In the genomic region with DNA sequence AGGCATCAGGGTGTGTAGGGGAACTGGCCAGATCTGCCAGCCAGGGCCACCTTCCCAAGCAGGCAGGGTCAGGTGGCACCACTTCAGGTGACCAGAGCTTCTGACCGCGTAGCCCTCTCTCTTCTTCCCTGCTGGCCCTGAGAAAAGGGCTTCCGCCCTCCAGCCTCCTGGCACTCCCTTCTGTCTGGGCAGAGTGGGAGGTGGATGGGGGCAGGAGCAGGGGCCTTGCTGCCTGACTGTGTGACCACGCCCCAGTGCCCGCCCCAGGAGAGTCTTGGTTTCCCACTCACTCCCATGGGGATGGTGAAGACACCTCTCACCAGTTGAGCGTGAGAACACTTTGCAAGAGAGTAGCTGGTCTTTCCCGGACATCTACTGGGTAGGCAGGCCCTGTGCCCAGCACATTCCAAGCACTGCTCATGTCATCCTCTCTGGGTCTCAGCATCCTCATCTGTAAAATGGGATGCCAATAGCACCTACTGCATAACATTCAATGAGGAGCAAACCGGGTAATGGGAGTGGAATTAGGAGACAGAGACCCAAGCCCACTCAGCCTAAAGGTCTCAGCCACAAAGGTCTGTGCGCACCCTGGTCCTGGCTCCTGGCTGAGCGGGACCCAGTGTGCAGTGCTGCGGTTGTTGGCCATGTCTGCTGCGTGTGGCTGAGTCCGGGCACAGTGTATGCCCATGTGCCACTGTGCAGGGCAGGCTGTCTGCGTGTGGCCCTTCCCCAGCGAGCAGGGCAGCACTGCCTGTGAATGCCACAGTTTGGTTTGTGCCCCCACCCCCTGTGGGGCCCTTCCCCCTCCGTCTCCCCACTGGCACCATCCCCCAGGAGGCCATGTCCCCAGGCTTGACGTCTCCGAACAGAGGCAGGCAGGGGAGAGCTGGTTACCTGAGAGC, we compare ENCODE assay signal across 17 cellular contexts.
"Had no signal": no experiment of that assay in that cellular context is flagged by ENCODE, and none has a peak within 500 bp of the region (broad histone marks: within the 10 kb centered on the region; RNA-seq: fewer than 3 reads in every experiment).

No MANE protein-coding gene starts in this region.

- DNase-seq: cerebellar nuclear complex; dermis blood vessel endothelial cell; endodermal cell; erythroblast; foreskin keratinocyte; left colon; naive thymus-derived CD4-positive, alpha-beta T cell; nephron progenitor cell; ovary; sigmoid colon; stimulated activated naive CD8-positive, alpha-beta T cell treated with anti-CD3 and anti-CD28 coated beads, Interleukin-15, Interleukin-2, amounts not matched to agents 100 U/mL and 50 U/mL, for 24 hours had no signal

- ATAC-seq: foreskin keratinocyte; left colon; naive thymus-derived CD4-positive, alpha-beta T cell; stimulated activated naive CD8-positive, alpha-beta T cell treated with anti-CD3 and anti-CD28 coated beads, Interleukin-15, Interleukin-2, amounts not matched to agents 100 U/mL and 50 U/mL, for 24 hours had no signal

- H3K36me3 ChIP-seq: ovary, right atrium auricular region, sigmoid colon, suprapubic skin, tibial nerve had no signal

- H3K27ac Mint-ChIP-seq: endodermal cell; naive thymus-derived CD4-positive, alpha-beta T cell; nephron progenitor cell had no signal

- H3K27ac ChIP-seq: foreskin keratinocyte, ovary, right atrium auricular region, sigmoid colon, skin epidermis, suprapubic skin, tibial nerve had no signal

- H3K4me3 ChIP-seq: ovary, right atrium auricular region, sigmoid colon, skin epidermis, suprapubic skin, tibial nerve had no signal

- H3K27me3 ChIP-seq: ovary, right atrium auricular region, suprapubic skin, tibial nerve had no signal

- H3K4me3 Mint-ChIP-seq: endodermal cell; naive thymus-derived CD4-positive, alpha-beta T cell; nephron progenitor cell had no signal

- FAIRE-seq: colon, endothelial cell of umbilical vein had no signal

- H3K9me3 ChIP-seq: ovary, suprapubic skin had no signal
